Comparison of ENCODE assay signal across 8 cellular contexts in genomic region chr1:42380617-42381423, GRCh38. TPM values are rescaled to one million over a fixed set of nuclear protein-coding genes. Genes with fewer than 3 reads are reported as not detected.
DNase-seq lines count a peak whose midpoint lies in the region; ATAC-seq and TF ChIP-seq lines count a peak whose summit lies in the region.

Gene RIMKLA (plus strand): TSS chr1:42380792. CDS start chr1:42380935, 143 bp downstream.

- H2AFZ ChIP-seq in osteoblast (ENCODE audit: low read length) = no peak within 1 kb of the TSS

- H3K36me3 Mint-ChIP-seq in glutamatergic neuron (ENCODE audit: unreplicated experiment) = no peaks in the 10 kb centered on the region

- peaks cover 2% of the 10 kb centered on the region for H3K9me3 Mint-ChIP-seq in glutamatergic neuron (ENCODE audit: unreplicated experiment)

- H3K27ac ChIP-seq in osteoblast (ENCODE audit: low read depth, low read length) (no peak within 1 kb of the TSS), urinary bladder (ENCODE audit: low read depth) (no peak within 1 kb of the TSS)

- H3K9me3 ChIP-seq in NT2/D1 (ENCODE audit: insufficient read depth, low read length) (no peaks in the 10 kb centered on the region), osteoblast (ENCODE audit: low read depth, low read length) (no peaks in the 10 kb centered on the region)

- H3K27me3 Mint-ChIP-seq in glutamatergic neuron (ENCODE audit: unreplicated experiment) = peaks cover 7% of the 10 kb centered on the region

- under 1% methylated on average over 100 of the region's 100 CpGs for WGBS in urinary bladder

- H3K4me3 Mint-ChIP-seq in glutamatergic neuron (ENCODE audit: unreplicated experiment) = peak within 1 kb of the TSS; percentile 88

- peaks cover 36% of the 10 kb centered on the region for H3K27me3 ChIP-seq in NT2/D1 (ENCODE audit: insufficient read depth, insufficient read length)
- H3K27me3 ChIP-seq in osteoblast (ENCODE audit: insufficient read depth, low read length) = peaks cover 39% of the 10 kb centered on the region

- no peaks in the 10 kb centered on the region for H4K20me1 ChIP-seq in osteoblast (ENCODE audit: insufficient read depth, low read length)

- DNase-seq in CD1c-positive myeloid dendritic cell (ENCODE audit: extremely low spot score) (peak; percentile 50), GM19238 (ENCODE audit: insufficient read length, low spot score) (peak; percentile 78), NT2/D1 (ENCODE audit: low read depth, low spot score) (peak; percentile 57), glutamatergic neuron (peak; percentile 84), osteoblast (ENCODE audit: insufficient read length, low spot score, missing footprints) (peak; percentile 95)
- DNase-seq in activated gamma-delta T cell treated with anti-CD3 and anti-CD28 coated beads, Interleukin-2, amount 50 U/mL, for 16 hours (ENCODE audit: low read depth) = peak; percentile 14

- TF ChIP-seq CTCF in glutamatergic neuron (IDR thresholded peaks at IDR 0.05; ENCODE audit: partially characterized antibody, unreplicated experiment) = no peak
- no peak for TF ChIP-seq CTCF in osteoblast (IDR thresholded peaks at IDR 0.05; ENCODE audit: extremely low read depth, low read depth, low read length)

- peak within 1 kb of the TSS; percentile 72 for H3K27ac Mint-ChIP-seq in glutamatergic neuron (ENCODE audit: unreplicated experiment)

- H3K4me3 ChIP-seq in NT2/D1 (ENCODE audit: insufficient read length, low read depth) (peak within 1 kb of the TSS; percentile 77), osteoblast (ENCODE audit: insufficient read depth, low read length) (peak within 1 kb of the TSS; percentile 40), urinary bladder (ENCODE audit: low read depth, low read length) (peak within 1 kb of the TSS; percentile 63)

- no peaks in the 10 kb centered on the region for H3K4me1 Mint-ChIP-seq in glutamatergic neuron (ENCODE audit: low read depth, unreplicated experiment)

- no peaks in the 10 kb centered on the region for H3K79me2 ChIP-seq in osteoblast (ENCODE audit: insufficient read depth, low read length)

- H3K4me1 ChIP-seq in NT2/D1 (ENCODE audit: insufficient read depth, insufficient read length) (no peaks in the 10 kb centered on the region), osteoblast (ENCODE audit: insufficient read depth, low read length) (no peaks in the 10 kb centered on the region), urinary bladder (ENCODE audit: insufficient read depth) (no peaks in the 10 kb centered on the region)

- H3K36me3 ChIP-seq in NT2/D1 (ENCODE audit: insufficient read depth, insufficient read length, low read length) = no peaks in the 10 kb centered on the region
- no peaks in the 10 kb centered on the region for H3K36me3 ChIP-seq in osteoblast (ENCODE audit: insufficient read depth, low read length)
- H3K36me3 ChIP-seq in urinary bladder (ENCODE audit: insufficient read depth) = no peaks in the 10 kb centered on the region

- H3K4me2 ChIP-seq in osteoblast (ENCODE audit: insufficient read depth, low read length) = peak within 1 kb of the TSS; percentile 43

- ATAC-seq in HG03354 (IDR thresholded peaks at IDR 0.05; ENCODE audit: poor library complexity, severe bottlenecking, unreplicated experiment) = peak; percentile 82

- peak within 1 kb of the TSS; percentile 77 for H3K9ac ChIP-seq in NT2/D1 (ENCODE audit: insufficient read length, low read depth)

RNA-seq across cellular contexts. Expression of gene RIMKLA, which starts in this region (rescaled TPM):
- total RNA-seq in glutamatergic neuron (ENCODE audit: unreplicated experiment) (4.1 TPM), osteoblast (not detected in 2 replicates), urinary bladder (0.69 TPM)
- polyA plus RNA-seq in urinary bladder = 0.58 TPM

Comparison
In these comparisons a context has a peak if more than half of its experiments do, and no peak if none do; other contexts are left out.
1. Peak in DNase-seq, H3K4me3 ChIP-seq and H3K4me2 ChIP-seq in osteoblast; RNA of the gene not detected or under 1 TPM.
2. DNase-seq: peak in every context shown above with its lines; median percentile 95 in osteoblast; 84 in glutamatergic neuron; 78 in GM19238; 57 in NT2/D1; 50 in CD1c-positive myeloid dendritic cell; 14 in activated gamma-delta T cell treated with anti-CD3 and anti-CD28 coated beads, Interleukin-2, amount 50 U/mL, for 16 hours.